29 cellular contexts compared by ENCODE assay signal in the genomic region with DNA sequence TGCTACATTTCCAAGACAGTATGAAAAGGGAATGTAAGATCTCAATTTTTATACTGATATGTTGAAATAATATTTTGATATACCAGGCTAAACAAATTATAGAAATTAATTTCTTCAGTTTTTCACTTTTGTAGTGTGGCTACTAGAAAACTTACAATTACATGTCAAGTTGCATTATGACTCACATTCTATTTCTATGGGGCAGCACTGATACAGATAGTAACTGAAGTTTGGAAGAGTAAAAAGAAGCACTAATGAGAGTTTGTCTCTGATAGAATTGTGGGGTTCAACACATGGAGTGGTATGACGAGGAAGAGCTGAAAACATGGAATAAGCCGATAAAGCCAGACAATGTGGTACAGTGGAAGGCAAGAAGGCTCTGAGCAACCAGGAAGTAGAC.
"Had no signal": no experiment of that assay in that cellular context is flagged by ENCODE, and none has a peak within 500 bp of the region (broad histone marks: within the 10 kb centered on the region; RNA-seq: fewer than 3 reads in every experiment).

No MANE protein-coding gene starts in this region.

- H3K4me3 Mint-ChIP-seq: natural killer cell; nephron; neural progenitor cell; stimulated activated memory B cell treated with anti-CD40 and anti-IgM and Interleukin-4, amounts not matched to agents 10 μg/mL and 1 μg/mL and 100 μg/mL, for 72 hours; stimulated activated naive CD8-positive, alpha-beta T cell treated with anti-CD3 and anti-CD28 coated beads, Interleukin-15, amount 100 ng/mL, for 72 hours; type B pancreatic cell had no signal

- H3K36me3 Mint-ChIP-seq: natural killer cell, neural progenitor cell, type B pancreatic cell had no signal

- H3K36me3 ChIP-seq: neural progenitor cell, ovary, right lobe of liver, sigmoid colon, suprapubic skin, tibial artery, transverse colon, upper lobe of right lung, uterus had no signal

- H3K27me3 Mint-ChIP-seq: progenitor cell of endocrine pancreas; stimulated activated memory B cell treated with anti-CD40 and anti-IgM and Interleukin-4, amounts not matched to agents 10 μg/mL and 1 μg/mL and 100 μg/mL, for 72 hours; stimulated activated naive CD8-positive, alpha-beta T cell treated with anti-CD3 and anti-CD28 coated beads, Interleukin-15, amount 100 ng/mL, for 72 hours; type B pancreatic cell had no signal

- FAIRE-seq: small intestine had no signal

- ATAC-seq: natural killer cell; right cardiac atrium; stimulated activated memory B cell treated with anti-CD40 and anti-IgM and Interleukin-4, amounts not matched to agents 10 μg/mL and 1 μg/mL and 100 μg/mL, for 72 hours; stimulated activated naive CD8-positive, alpha-beta T cell treated with anti-CD3 and anti-CD28 coated beads, Interleukin-15, amount 100 ng/mL, for 72 hours; stimulated activated naive CD8-positive, alpha-beta T cell treated with anti-CD3 and anti-CD28 coated beads, Interleukin-15, Interleukin-2, amounts not matched to agents 100 U/mL and 50 U/mL, for 24 hours; upper lobe of right lung had no signal

- H3K9me3 ChIP-seq: ovary, psoas muscle, right lobe of liver, sigmoid colon, suprapubic skin, testis, tibial artery, transverse colon, upper lobe of right lung had no signal

- H3K9me3 Mint-ChIP-seq: natural killer cell; nephron; neural progenitor cell; stimulated activated naive CD8-positive, alpha-beta T cell treated with anti-CD3 and anti-CD28 coated beads, Interleukin-15, amount 100 ng/mL, for 72 hours; type B pancreatic cell had no signal

- H3K4me1 ChIP-seq: neural progenitor cell, testis, uterus had no signal

- H3K27me3 ChIP-seq: neural progenitor cell, ovary, right lobe of liver, sigmoid colon, suprapubic skin, testis, tibial artery, transverse colon, upper lobe of right lung, uterus had no signal

- H3K4me1 Mint-ChIP-seq: natural killer cell had no signal

- H3K27ac Mint-ChIP-seq: natural killer cell; nephron; neural progenitor cell; progenitor cell of endocrine pancreas; stimulated activated memory B cell treated with anti-CD40 and anti-IgM and Interleukin-4, amounts not matched to agents 10 μg/mL and 1 μg/mL and 100 μg/mL, for 72 hours; stimulated activated naive CD8-positive, alpha-beta T cell treated with anti-CD3 and anti-CD28 coated beads, Interleukin-15, amount 100 ng/mL, for 72 hours; type B pancreatic cell had no signal

- DNase-seq: natural killer cell; occipital lobe; ovary; posterior cingulate gyrus; psoas muscle; right cardiac atrium; right lobe of liver; sigmoid colon; small intestine; stimulated activated CD4-positive, alpha-beta T cell treated with anti-CD3 and anti-CD28 coated beads, Interleukin-15, amount 100 ng/mL, for 24 hours; stimulated activated CD4-positive, alpha-beta T cell treated with anti-CD3 and anti-CD28 coated beads, Interleukin-2, amount 100 ng/mL, for 24 hours; stimulated activated CD4-positive, alpha-beta T cell treated with anti-CD3 and anti-CD28 coated beads, Interleukin-2, amount 100 ng/mL, for 48 hours; stimulated activated CD4-positive, alpha-beta T cell treated with anti-CD3 and anti-CD28 coated beads, Interleukin-4, amount 100 ng/mL, for 24 hours; stimulated activated naive CD4-positive, alpha-beta T cell; stimulated activated naive CD8-positive, alpha-beta T cell treated with anti-CD3 and anti-CD28 coated beads, Interleukin-15, amount 100 ng/mL, for 72 hours; stimulated activated naive CD8-positive, alpha-beta T cell treated with anti-CD3 and anti-CD28 coated beads, Interleukin-15, Interleukin-2, amounts not matched to agents 100 U/mL and 50 U/mL, for 24 hours; substantia nigra; testis; tibial artery; transverse colon; upper lobe of right lung; uterus had no signal

- H3K4me3 ChIP-seq: neural progenitor cell, ovary, psoas muscle, right lobe of liver, sigmoid colon, suprapubic skin, testis, tibial artery, transverse colon, upper lobe of right lung, uterus had no signal

- H3K27ac ChIP-seq: neural progenitor cell, ovary, parathyroid adenoma, psoas muscle, right lobe of liver, sigmoid colon, suprapubic skin, testis, tibial artery, transverse colon, upper lobe of right lung, uterus had no signal
